ENCODE assay signal across 8 cellular contexts in genomic region chr16:6218855-6219254, GRCh38.
"Had no signal": no experiment of that assay in that cellular context is flagged by ENCODE, and none has a peak within 500 bp of the region (broad histone marks: within the 10 kb centered on the region; RNA-seq: fewer than 3 reads in every experiment).

No MANE protein-coding gene starts in this region.

- FAIRE-seq: HepG2 had no signal

- H3K27ac ChIP-seq: GM23248, HL-60 had no signal

- H3K4me1 ChIP-seq: HAP-1 had no signal

- H3K36me3 ChIP-seq: HAP-1 had no signal

- DNase-seq: GM23248, GOT3, H7, HFFc6 had no signal

- H3K9ac ChIP-seq: GM23248 had no signal

- H3K9me3 ChIP-seq: HAP-1 had no signal

- H3K4me3 ChIP-seq: GM23248, HAP-1 had no signal

- ATAC-seq: HCT116, HepG2 had no signal
